11 cellular contexts compared by ENCODE assay signal in the genomic region with DNA sequence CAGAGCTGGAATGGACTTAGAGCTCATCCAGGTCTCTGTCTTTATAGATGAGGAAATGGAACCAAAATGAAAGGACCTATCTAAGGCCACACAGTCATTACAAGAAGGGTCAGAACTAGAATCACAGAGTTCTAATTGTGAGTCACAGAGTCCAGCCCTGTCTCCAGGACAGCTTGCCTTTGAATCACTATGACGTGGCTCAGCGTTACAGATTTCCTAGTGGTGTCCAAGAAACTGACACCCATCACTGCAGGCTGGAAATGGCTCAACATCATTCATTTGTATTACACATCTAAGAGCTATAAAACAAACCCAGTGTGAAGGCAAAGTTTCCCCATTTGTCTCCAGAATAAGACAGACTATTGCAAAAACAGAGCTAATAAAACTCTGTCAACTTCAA.
A peak's percentile ranks its signal among the peaks of the same experiment; 100 is the strongest.
DNase-seq lines count a peak whose midpoint lies in the region; FAIRE-seq and TF ChIP-seq lines count a peak whose summit lies in the region.
"Had no signal": no experiment of that assay in that cellular context is flagged by ENCODE, and none has a peak within 500 bp of the region (broad histone marks: within the 10 kb centered on the region; RNA-seq: fewer than 3 reads in every experiment).

No MANE protein-coding gene starts in this region.

- TF ChIP-seq CTCF in fibroblast of pulmonary artery (IDR thresholded peaks at IDR 0.05; ENCODE audit: low read length, missing control alignments) = no peak

- H3K9me3 ChIP-seq in SJSA1 (replicated peaks) = no peaks in the 10 kb centered on the region
- H3K9me3 ChIP-seq in skeletal muscle satellite cell (replicated peaks; ENCODE audit: low read length) = no peaks in the 10 kb centered on the region
- H3K9me3 ChIP-seq: right atrium auricular region had no signal

- FAIRE-seq in H54 (lab: Jason Lieb, UNC) = peak; percentile 98

- peak; percentile 68 for DNase-seq in H54 (ENCODE audit: insufficient read length, low spot score)
- peak; percentile 55 to 78 for DNase-seq in SJSA1 (ENCODE audit: low read depth in 1 of 2, low spot score in 2 of 2)
- DNase-seq in fibroblast of pulmonary artery (ENCODE audit: low read depth) = peak; percentile 96
- DNase-seq in NCI-H2227 treated with DMSO at 0.1 percent for 48 hours (lab: John Stamatoyannopoulos, UW) = no peak
- DNase-seq in NCI-H748 (lab: John Stamatoyannopoulos, UW; ENCODE audit: unreplicated experiment) = no peak
- DNase-seq in D341Med (ENCODE audit: low spot score) = no peak
- no peak for DNase-seq in AML-193 (lab: John Stamatoyannopoulos, UW)
- DNase-seq: activated naive CD4-positive, alpha-beta T cell; left cardiac atrium had no signal

- H3K27ac ChIP-seq in SJSA1 = no peak overlapping the region

- H3K27me3 ChIP-seq in SJSA1 (replicated peaks) (peaks cover 7% of the 10 kb centered on the region), skeletal muscle satellite cell (ENCODE audit: control insufficient read depth, insufficient read depth, low read length) (no peaks in the 10 kb centered on the region)

- peak overlapping the region; percentile 98 for H3K9ac ChIP-seq in skeletal muscle satellite cell (ENCODE audit: low read depth, low read length)

- H3K4me3 ChIP-seq in SJSA1 = no peak overlapping the region
- H3K4me3 ChIP-seq in fibroblast of pulmonary artery (replicated peaks; ENCODE audit: low read depth, low read length) = no peak overlapping the region
- no peak overlapping the region for H3K4me3 ChIP-seq in skeletal muscle satellite cell (ENCODE audit: low read length)
- H3K4me3 ChIP-seq: right atrium auricular region had no signal

- no peaks in the 10 kb centered on the region for H3K36me3 ChIP-seq in SJSA1
- peaks cover 6% of the 10 kb centered on the region for H3K36me3 ChIP-seq in skeletal muscle satellite cell (ENCODE audit: insufficient read depth, low read length)
- H3K36me3 ChIP-seq: right atrium auricular region had no signal

- peaks cover 26% of the 10 kb centered on the region for H3K4me1 ChIP-seq in SJSA1 (replicated peaks)
- H3K4me1 ChIP-seq in skeletal muscle satellite cell (ENCODE audit: control insufficient read depth, insufficient read depth, low read length) = peaks cover 74% of the 10 kb centered on the region

- no peak for TF ChIP-seq POLR2A in H54 (IDR thresholded peaks at IDR 0.05; ENCODE audit: low read depth, low read length)

- H3K4me2 ChIP-seq in skeletal muscle satellite cell (ENCODE audit: low read length) = peak overlapping the region; percentile 91

Comparison
In these comparisons a context has a peak if more than half of its experiments do, and no peak if none do; other contexts are left out.
1. DNase-seq: peak in H54 (single experiment), SJSA1 (2 of 2) and fibroblast of pulmonary artery (single experiment); none in NCI-H2227 treated with DMSO at 0.1 percent for 48 hours (single experiment), NCI-H748 (single experiment), D341Med (single experiment) and AML-193 (0 of 2).